1 cellular context compared by ENCODE assay signal in the genomic region with DNA sequence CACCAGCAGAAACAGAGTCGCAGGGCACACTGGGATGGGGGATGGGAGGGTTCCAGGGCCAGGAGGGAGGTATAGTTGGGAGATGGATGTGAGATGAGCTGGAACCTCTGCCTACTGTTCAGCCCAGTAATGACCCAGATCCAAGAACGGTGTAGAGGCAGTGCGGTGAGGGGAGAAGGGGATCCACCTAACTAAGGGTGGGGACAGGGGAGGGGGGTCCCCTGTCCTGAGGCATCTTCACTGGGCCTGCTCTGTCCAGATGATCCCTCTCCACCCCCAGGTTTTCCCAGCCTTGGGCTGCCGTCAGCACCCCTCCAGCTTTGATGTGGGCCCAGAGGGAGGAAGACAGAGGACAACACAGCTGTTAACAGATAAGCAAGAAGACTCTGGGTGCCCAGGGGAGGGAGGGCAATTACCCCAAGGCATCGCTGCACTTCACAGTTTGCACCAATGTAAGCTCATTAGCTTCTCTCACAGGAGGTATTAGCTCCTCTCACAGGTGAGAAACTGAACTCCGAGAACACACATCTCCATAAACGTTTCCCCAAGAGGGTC.
TF ChIP-seq lines count a peak whose summit lies in the region.

No MANE protein-coding gene starts in this region.

TF ChIP-seq in WTC11, 78 proteins besides CTCF, POLR2A, EP300 and RAD21:
- TF ChIP-seq FOXK1 (CRISPR knock-in tag; IDR thresholded peaks at IDR 0.05) (no peak), ZNF423 (CRISPR knock-in tag; IDR thresholded peaks at IDR 0.05) (no peak), FOXJ3 (CRISPR knock-in tag; IDR thresholded peaks at IDR 0.05; ENCODE audit: borderline replicate concordance) (no peak), ZNF416 (CRISPR knock-in tag; IDR thresholded peaks at IDR 0.05) (no peak), CREB1 (CRISPR knock-in tag; IDR thresholded peaks at IDR 0.05) (no peak), RORB (CRISPR knock-in tag; IDR thresholded peaks at IDR 0.05) (no peak), PRRX2 (CRISPR knock-in tag; IDR thresholded peaks at IDR 0.05) (no peak), ZBTB21 (CRISPR knock-in tag; IDR thresholded peaks at IDR 0.05; ENCODE audit: borderline replicate concordance) (no peak), ATF1 (CRISPR knock-in tag; IDR thresholded peaks at IDR 0.05) (no peak)
- TF ChIP-seq, protein P1, sequence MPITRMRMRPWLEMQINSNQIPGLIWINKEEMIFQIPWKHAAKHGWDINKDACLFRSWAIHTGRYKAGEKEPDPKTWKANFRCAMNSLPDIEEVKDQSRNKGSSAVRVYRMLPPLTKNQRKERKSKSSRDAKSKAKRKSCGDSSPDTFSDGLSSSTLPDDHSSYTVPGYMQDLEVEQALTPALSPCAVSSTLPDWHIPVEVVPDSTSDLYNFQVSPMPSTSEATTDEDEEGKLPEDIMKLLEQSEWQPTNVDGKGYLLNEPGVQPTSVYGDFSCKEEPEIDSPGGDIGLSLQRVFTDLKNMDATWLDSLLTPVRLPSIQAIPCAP (CRISPR knock-in tag; IDR thresholded peaks at IDR 0.05) = no peak
- TF ChIP-seq, protein P2, sequence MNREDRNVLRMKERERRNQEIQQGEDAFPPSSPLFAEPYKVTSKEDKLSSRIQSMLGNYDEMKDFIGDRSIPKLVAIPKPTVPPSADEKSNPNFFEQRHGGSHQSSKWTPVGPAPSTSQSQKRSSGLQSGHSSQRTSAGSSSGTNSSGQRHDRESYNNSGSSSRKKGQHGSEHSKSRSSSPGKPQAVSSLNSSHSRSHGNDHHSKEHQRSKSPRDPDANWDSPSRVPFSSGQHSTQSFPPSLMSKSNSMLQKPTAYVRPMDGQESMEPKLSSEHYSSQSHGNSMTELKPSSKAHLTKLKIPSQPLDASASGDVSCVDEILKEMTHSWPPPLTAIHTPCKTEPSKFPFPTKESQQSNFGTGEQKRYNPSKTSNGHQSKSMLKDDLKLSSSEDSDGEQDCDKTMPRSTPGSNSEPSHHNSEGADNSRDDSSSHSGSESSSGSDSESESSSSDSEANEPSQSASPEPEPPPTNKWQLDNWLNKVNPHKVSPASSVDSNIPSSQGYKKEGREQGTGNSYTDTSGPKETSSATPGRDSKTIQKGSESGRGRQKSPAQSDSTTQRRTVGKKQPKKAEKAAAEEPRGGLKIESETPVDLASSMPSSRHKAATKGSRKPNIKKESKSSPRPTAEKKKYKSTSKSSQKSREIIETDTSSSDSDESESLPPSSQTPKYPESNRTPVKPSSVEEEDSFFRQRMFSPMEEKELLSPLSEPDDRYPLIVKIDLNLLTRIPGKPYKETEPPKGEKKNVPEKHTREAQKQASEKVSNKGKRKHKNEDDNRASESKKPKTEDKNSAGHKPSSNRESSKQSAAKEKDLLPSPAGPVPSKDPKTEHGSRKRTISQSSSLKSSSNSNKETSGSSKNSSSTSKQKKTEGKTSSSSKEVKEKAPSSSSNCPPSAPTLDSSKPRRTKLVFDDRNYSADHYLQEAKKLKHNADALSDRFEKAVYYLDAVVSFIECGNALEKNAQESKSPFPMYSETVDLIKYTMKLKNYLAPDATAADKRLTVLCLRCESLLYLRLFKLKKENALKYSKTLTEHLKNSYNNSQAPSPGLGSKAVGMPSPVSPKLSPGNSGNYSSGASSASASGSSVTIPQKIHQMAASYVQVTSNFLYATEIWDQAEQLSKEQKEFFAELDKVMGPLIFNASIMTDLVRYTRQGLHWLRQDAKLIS (CRISPR knock-in tag; IDR thresholded peaks at IDR 0.05; ENCODE audit: borderline replicate concordance) = no peak
- TF ChIP-seq, protein P3, sequence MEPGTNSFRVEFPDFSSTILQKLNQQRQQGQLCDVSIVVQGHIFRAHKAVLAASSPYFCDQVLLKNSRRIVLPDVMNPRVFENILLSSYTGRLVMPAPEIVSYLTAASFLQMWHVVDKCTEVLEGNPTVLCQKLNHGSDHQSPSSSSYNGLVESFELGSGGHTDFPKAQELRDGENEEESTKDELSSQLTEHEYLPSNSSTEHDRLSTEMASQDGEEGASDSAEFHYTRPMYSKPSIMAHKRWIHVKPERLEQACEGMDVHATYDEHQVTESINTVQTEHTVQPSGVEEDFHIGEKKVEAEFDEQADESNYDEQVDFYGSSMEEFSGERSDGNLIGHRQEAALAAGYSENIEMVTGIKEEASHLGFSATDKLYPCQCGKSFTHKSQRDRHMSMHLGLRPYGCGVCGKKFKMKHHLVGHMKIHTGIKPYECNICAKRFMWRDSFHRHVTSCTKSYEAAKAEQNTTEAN (CRISPR knock-in tag; IDR thresholded peaks at IDR 0.05) = no peak
- TF ChIP-seq, protein P4, sequence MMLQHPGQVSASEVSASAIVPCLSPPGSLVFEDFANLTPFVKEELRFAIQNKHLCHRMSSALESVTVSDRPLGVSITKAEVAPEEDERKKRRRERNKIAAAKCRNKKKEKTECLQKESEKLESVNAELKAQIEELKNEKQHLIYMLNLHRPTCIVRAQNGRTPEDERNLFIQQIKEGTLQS (CRISPR knock-in tag; conservative IDR thresholded peaks at IDR 0.05) = no peak
